ENCODE assay signal across 1 cellular context in the genomic region with DNA sequence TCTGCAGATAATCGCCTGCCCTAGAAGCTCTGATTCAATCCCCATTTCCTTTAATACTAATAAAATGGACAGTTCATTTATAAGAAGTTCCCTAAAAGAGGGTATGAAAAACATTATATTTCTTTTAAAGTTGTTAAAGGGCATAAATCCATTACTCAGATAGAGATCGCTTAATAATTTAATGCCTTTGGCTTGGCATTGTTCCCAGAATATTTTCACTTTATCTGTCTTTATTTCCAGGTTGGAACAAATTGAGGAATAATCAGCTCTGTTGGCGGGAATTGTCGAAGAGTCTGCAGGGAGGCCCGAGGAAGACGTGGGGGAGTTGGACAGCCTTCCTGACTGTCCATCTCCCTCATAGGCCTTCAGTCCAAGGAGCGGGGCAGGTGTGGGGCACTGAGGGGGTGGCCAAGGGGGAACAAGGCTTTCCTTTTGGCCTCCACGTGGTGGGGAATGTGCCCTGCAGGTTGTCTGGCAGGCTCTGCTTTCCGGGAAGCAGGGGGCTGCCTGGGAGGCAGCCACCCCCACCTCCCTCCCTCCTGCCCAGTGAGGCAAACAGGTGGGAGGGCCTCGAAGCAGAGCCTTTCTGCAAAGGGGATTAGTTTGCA.
TF ChIP-seq lines count a peak whose summit lies in the region.

No MANE protein-coding gene starts in this region.

TF ChIP-seq in HCT116, 20 proteins besides CTCF, POLR2A, EP300 and RAD21 (continued from another document):
- TF ChIP-seq YY1 (IDR thresholded peaks at IDR 0.05; ENCODE audit: extremely low read depth, insufficient replicate concordance, low read depth, low read length): no peak
- no peak for TF ChIP-seq POLR2AphosphoS5 (IDR thresholded peaks at IDR 0.05; ENCODE audit: low read depth, low read length)
- TF ChIP-seq JUND (IDR thresholded peaks at IDR 0.05): no peak
- no peak for TF ChIP-seq TCF7L2 (IDR thresholded peaks at IDR 0.05; ENCODE audit: borderline replicate concordance, extremely low read depth, insufficient read depth, insufficient read length)
- no peak for TF ChIP-seq SIN3A (IDR thresholded peaks at IDR 0.05; ENCODE audit: low read depth)
- TF ChIP-seq, protein P1, sequence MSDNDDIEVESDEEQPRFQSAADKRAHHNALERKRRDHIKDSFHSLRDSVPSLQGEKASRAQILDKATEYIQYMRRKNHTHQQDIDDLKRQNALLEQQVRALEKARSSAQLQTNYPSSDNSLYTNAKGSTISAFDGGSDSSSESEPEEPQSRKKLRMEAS (IDR thresholded peaks at IDR 0.05): no peak
